In the genomic region with DNA sequence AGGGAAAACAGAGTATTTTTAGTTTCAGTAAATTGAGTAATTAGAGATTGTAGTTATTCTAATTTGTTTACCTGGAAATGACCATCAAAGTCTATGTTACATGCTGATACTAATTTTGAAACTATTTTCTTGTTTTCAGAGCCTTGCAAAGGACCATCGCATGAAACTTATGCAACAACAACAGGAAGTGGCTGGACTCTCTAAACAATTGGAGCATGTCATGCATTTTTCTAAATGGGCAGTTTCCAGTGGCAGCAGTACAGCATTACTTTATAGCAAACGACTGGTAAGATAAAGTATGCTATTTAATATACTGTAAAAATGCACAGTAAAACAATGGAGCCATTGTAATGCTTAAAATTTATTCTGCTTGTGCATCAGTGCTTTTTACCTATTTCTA, we compare ENCODE assay signal across 15 cellular contexts.
DNase-seq lines count a peak whose midpoint lies in the region; ATAC-seq and TF ChIP-seq lines count a peak whose summit lies in the region.
"Had no signal": no experiment of that assay in that cellular context is flagged by ENCODE, and none has a peak within 500 bp of the region (broad histone marks: within the 10 kb centered on the region; RNA-seq: fewer than 3 reads in every experiment).

No MANE protein-coding gene starts in this region.

- ATAC-seq in GM19463 (IDR thresholded peaks at IDR 0.05; ENCODE audit: unreplicated experiment): no peak
- ATAC-seq in effector memory CD8-positive, alpha-beta T cell (replicated peaks): no peak

- H3K27ac Mint-ChIP-seq in HFFc6: no peak overlapping the region
- no peak overlapping the region for H3K27ac Mint-ChIP-seq in effector memory CD8-positive, alpha-beta T cell
- H3K27ac Mint-ChIP-seq: activated CD4-positive, alpha-beta memory T cell treated with anti-CD3 and anti-CD28 coated beads, Interleukin-2, amount 10 ng/mL, durations not matched to agents 7 days and 5 days had no signal

- TF ChIP-seq CTCF in GM12865 (IDR thresholded peaks at IDR 0.05; ENCODE audit: insufficient read depth, low read depth, low read length, missing control alignments) (no peak), HFFc6 (IDR thresholded peaks at IDR 0.05) (no peak), choroid plexus epithelial cell (conservative IDR thresholded peaks at IDR 0.05; ENCODE audit: low read depth, low read length) (no peak)

- peaks cover 13% of the 10 kb centered on the region; the same call in 1 of the 2 replicates for H3K4me1 Mint-ChIP-seq in HFFc6 (ENCODE audit: low read depth)
- H3K4me1 Mint-ChIP-seq in effector memory CD8-positive, alpha-beta T cell (ENCODE audit: low read depth in 2 of 2): peaks cover 9 to 26% of the 10 kb centered on the region in 2 donors

- no peak overlapping the region for H3K4me3 Mint-ChIP-seq in HFFc6
- H3K4me3 Mint-ChIP-seq in effector memory CD8-positive, alpha-beta T cell: no peak overlapping the region
- H3K4me3 Mint-ChIP-seq: activated CD4-positive, alpha-beta memory T cell treated with anti-CD3 and anti-CD28 coated beads, Interleukin-2, amount 10 ng/mL, durations not matched to agents 7 days and 5 days; central memory CD8-positive, alpha-beta T cell; H9 had no signal

- H3K27me3 Mint-ChIP-seq in HFFc6 (ENCODE audit: insufficient read depth): peaks cover 2% of the 10 kb centered on the region
- no peaks in the 10 kb centered on the region for H3K27me3 Mint-ChIP-seq in effector memory CD8-positive, alpha-beta T cell
- H3K27me3 Mint-ChIP-seq: activated CD4-positive, alpha-beta memory T cell treated with anti-CD3 and anti-CD28 coated beads, Interleukin-2, amount 10 ng/mL, durations not matched to agents 7 days and 5 days; central memory CD8-positive, alpha-beta T cell had no signal

- H3K4me3 ChIP-seq in GM12865 (ENCODE audit: low read depth, low read length) (no peak overlapping the region), choroid plexus epithelial cell (ENCODE audit: low read depth, low read length) (no peak overlapping the region)
- H3K4me3 ChIP-seq: suprapubic skin had no signal

- DNase-seq in GM12865 (ENCODE audit: low read depth): peak; percentile 68
- DNase-seq in HFFc6: peak; percentile 33
- DNase-seq in choroid plexus epithelial cell (ENCODE audit: low read depth): peak; percentile 66
- DNase-seq in myocyte (ENCODE audit: low read depth): peak; percentile 28
- DNase-seq in NCI-H1436 treated with DMSO at 0.1 percent for 48 hours (lab: John Stamatoyannopoulos, UW): no peak
- DNase-seq in NCI-H1417 (lab: John Stamatoyannopoulos, UW): no peak
- DNase-seq in effector memory CD8-positive, alpha-beta T cell: no peak
- DNase-seq: activated CD4-positive, alpha-beta memory T cell treated with anti-CD3 and anti-CD28 coated beads, Interleukin-2, amount 10 ng/mL, durations not matched to agents 7 days and 5 days; activated gamma-delta T cell treated with Interleukin-2 at 50 U/mL for 16 hours; H9; NCI-H1417 treated with DMSO at 0.1 percent for 48 hours; Right ventricle myocardium superior had no signal

- no peaks in the 10 kb centered on the region for H3K9me3 Mint-ChIP-seq in HFFc6
- peaks cover 0 to 2% of the 10 kb centered on the region in 2 donors for H3K9me3 Mint-ChIP-seq in effector memory CD8-positive, alpha-beta T cell
- H3K9me3 Mint-ChIP-seq: H9 had no signal

- peaks cover 7% of the 10 kb centered on the region for H3K36me3 Mint-ChIP-seq in HFFc6 (ENCODE audit: low read depth)
- H3K36me3 Mint-ChIP-seq in effector memory CD8-positive, alpha-beta T cell (ENCODE audit: insufficient read depth): peaks cover 10% of the 10 kb centered on the region

Comparison
In these comparisons a context has a peak if more than half of its experiments do, and no peak if none do; other contexts are left out.
1. DNase-seq: peak in GM12865 (single experiment), HFFc6 (single experiment), choroid plexus epithelial cell (single experiment) and myocyte (single experiment); none in NCI-H1436 treated with DMSO at 0.1 percent for 48 hours (single experiment), NCI-H1417 (0 of 3) and effector memory CD8-positive, alpha-beta T cell (0 of 3).